Comparison of ENCODE assay signal across 8 cellular contexts in genomic region chr6:109690740-109691687, GRCh38. TPM values are rescaled to one million over a fixed set of nuclear protein-coding genes. Genes with fewer than 3 reads are reported as not detected.
DNase-seq lines count a peak whose midpoint lies in the region; ATAC-seq, FAIRE-seq and TF ChIP-seq lines count a peak whose summit lies in the region.

AK9 (minus strand) TSS chr6:109691202; CDS start chr6:109675745, 15,457 bp downstream.
FIG4 (plus strand) TSS chr6:109691296; CDS start chr6:109691436, 140 bp downstream.

- no peaks in the 10 kb centered on the region for H3K36me3 ChIP-seq in Caco-2 (ENCODE audit: control insufficient read depth, insufficient read depth, low read length)
- peaks cover 2% of the 10 kb centered on the region for H3K36me3 ChIP-seq in endodermal cell (ENCODE audit: control insufficient read depth, insufficient read depth, low read length)
- no peaks in the 10 kb centered on the region for H3K36me3 ChIP-seq in mesodermal cell (ENCODE audit: control insufficient read depth, insufficient read depth, low read length)

- POLR2A ChIA-PET in Caco-2 (lab: Charles Lee): no interaction called here

- H3K9me3 Mint-ChIP-seq in Caco-2 (ENCODE audit: unreplicated experiment) (no peaks in the 10 kb centered on the region), endodermal cell (no peaks in the 10 kb centered on the region)

- intact Hi-C loops in Caco-2 (cut with micrococcal nuclease; ENCODE audit: unreplicated experiment): loop anchor here (1.0 to 5.0 kb wide), 4 partner anchors 20 to 250 kb away; partner anchors contain the start of genes PPIL6 and SMPD2

- peak; percentile 58 for FAIRE-seq in HTR-8/SVneo (lab: Jason Lieb, UNC)

- H3K27me3 Mint-ChIP-seq in Caco-2 (ENCODE audit: insufficient read depth, unreplicated experiment) (no peaks in the 10 kb centered on the region), endodermal cell (ENCODE audit: insufficient read depth) (peaks cover 18% of the 10 kb centered on the region)

- TSS peak; percentile 80 for BruUV-seq in Caco-2 (replicated peaks; lab: Mats Ljungman, UMichigan)

- H3K27me3 ChIP-seq in Caco-2 (replicated peaks; ENCODE audit: control insufficient read depth, insufficient read depth, low read length): no peaks in the 10 kb centered on the region
- peaks cover 16% of the 10 kb centered on the region for H3K27me3 ChIP-seq in endodermal cell (ENCODE audit: control insufficient read depth, insufficient read depth, low read length, poor library complexity, severe bottlenecking)

- 0 to 1% methylated on average over 19 to 48 of the region's 48 CpGs for WGBS in endodermal cell (ENCODE audit: insufficient coverage in 1 of 2, insufficient read length in 1 of 2), 2 experiments
- WGBS in mesodermal cell (ENCODE audit: insufficient coverage in 2 of 2), 2 experiments: 0 to 1% methylated on average over 28 to 32 of the region's 48 CpGs

- peak within 1 kb of the TSS; percentile 83 for H3K4me3 Mint-ChIP-seq in Caco-2 (ENCODE audit: unreplicated experiment)
- peak within 1 kb of the TSS; percentile 83 for H3K4me3 Mint-ChIP-seq in endodermal cell

- peak; percentile 92 for ATAC-seq in GM21367 (IDR thresholded peaks at IDR 0.05; ENCODE audit: unreplicated experiment)

- H3K9ac ChIP-seq in endodermal cell (ENCODE audit: extremely low read depth, low read length, poor library complexity, severe bottlenecking): peak within 1 kb of the TSS; percentile 82

- TF ChIP-seq CTCF in Caco-2 (IDR thresholded peaks at IDR 0.05; ENCODE audit: insufficient read depth in 1 of 2, low read depth in 1 of 2, low read length in 1 of 2, severe bottlenecking in 1 of 2, unreplicated experiment in 1 of 2) (peak; percentile 15 to 38), endodermal cell (conservative IDR thresholded peaks at IDR 0.05) (peak; percentile 51)

- CTCF ChIA-PET in Caco-2 (lab: Charles Lee): interaction anchor here (0.6 to 1.2 kb wide), 7 partner anchors 11 to 362 kb away, joined by 3 to 7 read pairs (median 3); no protein-coding TSS in a partner anchor

- H3K4me3 ChIP-seq in Caco-2 (ENCODE audit: low read depth, low read length) (peak within 1 kb of the TSS; percentile 77), endodermal cell (ENCODE audit: low read length) (peak within 1 kb of the TSS; percentile 95), mesodermal cell (ENCODE audit: extremely low read depth, insufficient read depth, low read length, poor library complexity, severe bottlenecking) (peak within 1 kb of the TSS; percentile 84)

- DNase-seq in Caco-2: peak; percentile 93 to 95
- peak; percentile 86 for DNase-seq in HTR-8/SVneo (ENCODE audit: insufficient read length, low spot score)
- peak; percentile 82 for DNase-seq in NOMO-1 treated with DMSO at 0.1 percent for 48 hours (lab: John Stamatoyannopoulos, UW; ENCODE audit: unreplicated experiment)
- DNase-seq in activated CD8-positive, alpha-beta memory T cell treated with anti-CD3 and anti-CD28 coated beads, Interleukin-2, amount 50 U/mL, for 1 hour (ENCODE audit: extremely low read depth): peak; percentile 64
- DNase-seq in endodermal cell: peak; percentile 98
- peak; percentile 79 to 81 for DNase-seq in stimulated activated CD8-positive, alpha-beta memory T cell treated with anti-CD3 and anti-CD28 coated beads, Interleukin-15, amount 100 ng/mL, for 4 hours (ENCODE audit: low read depth in 2 of 2)

- peak within 1 kb of the TSS; percentile 84 for H3K27ac Mint-ChIP-seq in Caco-2 (ENCODE audit: unreplicated experiment)
- H3K27ac Mint-ChIP-seq in endodermal cell: peak within 1 kb of the TSS; percentile 96

- 0 out of 2 replicates have a peak, but pooled peaks cover 7% of the 10 kb centered on the region for H3K4me1 ChIP-seq in Caco-2
- peaks cover 4% of the 10 kb centered on the region for H3K4me1 ChIP-seq in endodermal cell (ENCODE audit: control insufficient read depth, insufficient read depth, low read length)
- H3K4me1 ChIP-seq in mesodermal cell (ENCODE audit: control insufficient read depth, insufficient read depth, low read length, poor library complexity, severe bottlenecking): no peaks in the 10 kb centered on the region

- no peaks in the 10 kb centered on the region for H3K36me3 Mint-ChIP-seq in Caco-2 (ENCODE audit: insufficient read depth, unreplicated experiment)
- peaks cover 4% of the 10 kb centered on the region for H3K36me3 Mint-ChIP-seq in endodermal cell (ENCODE audit: low read depth)

- H3K27ac ChIP-seq in endodermal cell (ENCODE audit: low read depth, low read length): peak within 1 kb of the TSS; percentile 82
- H3K27ac ChIP-seq in mesodermal cell (ENCODE audit: low read depth, low read length, severe bottlenecking): peak within 1 kb of the TSS; percentile 68

- no peaks in the 10 kb centered on the region for H3K4me1 Mint-ChIP-seq in Caco-2 (ENCODE audit: low read depth, unreplicated experiment)
- peaks cover 11% of the 10 kb centered on the region for H3K4me1 Mint-ChIP-seq in endodermal cell

- H3K9me3 ChIP-seq in Caco-2: no peaks in the 10 kb centered on the region
- H3K9me3 ChIP-seq in endodermal cell (ENCODE audit: control insufficient read depth, low read length): peaks cover under 1% of the 10 kb centered on the region
- no peaks in the 10 kb centered on the region for H3K9me3 ChIP-seq in mesodermal cell (ENCODE audit: control insufficient read depth, low read length)

RNA-seq across cellular contexts. Expression of gene AK9, which starts in this region (rescaled TPM):
- total RNA-seq in Caco-2 (2022) (3.4 and 4.4 TPM in 2 replicates), endodermal cell (1 to 10 TPM; 1.8 to 2.7 TPM)
- polyA plus RNA-seq in endodermal cell (2013, experiment 1 of 2): 8.7 TPM
- polyA plus RNA-seq in endodermal cell (2013, experiment 2 of 2): 7.4 TPM
- 4.2 TPM for polyA plus RNA-seq in mesodermal cell (2013, experiment 1 of 2)
- 5.7 TPM for polyA plus RNA-seq in mesodermal cell (2013, experiment 2 of 2)

RNA-seq across cellular contexts. Expression of gene FIG4, which starts in this region (rescaled TPM):
- total RNA-seq in Caco-2 (2022) (7.3 and 7.9 TPM in 2 replicates), endodermal cell (10 to 100 TPM; 20.8 to 22.6 TPM)
- 29.5 TPM for polyA plus RNA-seq in endodermal cell (2013, experiment 1 of 2)
- 25.9 TPM for polyA plus RNA-seq in endodermal cell (2013, experiment 2 of 2)
- polyA plus RNA-seq in mesodermal cell (2013, experiment 1 of 2): 17.0 TPM
- 14.7 TPM for polyA plus RNA-seq in mesodermal cell (2013, experiment 2 of 2)

Comparison
In these comparisons a context has a peak if more than half of its experiments do, and no peak if none do; other contexts are left out.
1. Peak in every context shown above with its lines: DNase-seq, ATAC-seq, H3K4me3 ChIP-seq and H3K27ac ChIP-seq.